In genomic region chr2:74307720-74308119, GRCh38 we compare ENCODE assay signal across 39 cellular contexts.
"Had no signal": no experiment of that assay in that cellular context is flagged by ENCODE, and none has a peak within 500 bp of the region (broad histone marks: within the 10 kb centered on the region; RNA-seq: fewer than 3 reads in every experiment).

No MANE protein-coding gene starts in this region.

- H3K36me3 Mint-ChIP-seq: activated naive CD4-positive, alpha-beta T cell treated with anti-CD3 and anti-CD28 coated beads, Interleukin-2, amount 10 ng/mL, durations not matched to agents 7 days and 5 days; activated naive CD4-positive, alpha-beta T cell treated with anti-CD3 and anti-CD28 coated beads, Interleukin-2, amount 50 U/mL, for 72 hours; activated naive CD8-positive, alpha-beta T cell treated with anti-CD3 and anti-CD28 coated beads for 36 hours; activated naive CD8-positive, alpha-beta T cell treated with anti-CD3 and anti-CD28 coated beads, Interleukin-2, amount 10 ng/mL, durations not matched to agents 7 days and 5 days had no signal

- H3K4me3 ChIP-seq: adrenal gland, ascending aorta, body of pancreas, breast epithelium, cardiac muscle cell had no signal

- H3K9me3 ChIP-seq: adrenal gland, ascending aorta, body of pancreas, breast epithelium had no signal

- H3K4me3 Mint-ChIP-seq: activated naive CD4-positive, alpha-beta T cell treated with anti-CD3 and anti-CD28 coated beads for 36 hours; activated naive CD4-positive, alpha-beta T cell treated with anti-CD3 and anti-CD28 coated beads, Interleukin-2, amount 10 ng/mL, durations not matched to agents 7 days and 5 days; activated naive CD4-positive, alpha-beta T cell treated with anti-CD3 and anti-CD28 coated beads, Interleukin-2, amount 50 U/mL, for 24 hours; activated naive CD8-positive, alpha-beta T cell; activated naive CD8-positive, alpha-beta T cell treated with anti-CD3 and anti-CD28 coated beads for 36 hours; activated naive CD8-positive, alpha-beta T cell treated with anti-CD3 and anti-CD28 coated beads, Interleukin-2, amount 10 ng/mL, durations not matched to agents 7 days and 5 days; activated naive CD8-positive, alpha-beta T cell treated with anti-CD3 and anti-CD28 coated beads, Interleukin-2, amount 50 U/mL, for 24 hours; activated T-cell treated with anti-CD3 and anti-CD28 coated beads, Interleukin-2, amount 50 U/mL, for 24 hours; activated T-cell treated with anti-CD3 and anti-CD28 coated beads, Interleukin-2, amount 50 U/mL, for 4 hours; activated T-helper 1 cell treated with anti-CD3 and anti-CD28 coated beads, Interleukin-12 subunit alpha, Interleukin-12 subunit beta, Interleukin-2, Interleukin-4 antibody, amounts not matched to agents 30 ng/mL and 10 ng/mL and 1 ng/mL, durations not matched to agents 14 hours and 24 hours and 36 hours; activated T-helper 17 cell treated with anti-CD3 and anti-CD28 coated beads, Interleukin-2, amount 50 U/mL, for 72 hours; brain; central memory CD8-positive, alpha-beta T cell had no signal

- H3K4me1 Mint-ChIP-seq: activated naive CD4-positive, alpha-beta T cell treated with anti-CD3 and anti-CD28 coated beads, Interleukin-2, amount 10 ng/mL, durations not matched to agents 7 days and 5 days; activated naive CD4-positive, alpha-beta T cell treated with anti-CD3 and anti-CD28 coated beads, Interleukin-2, amount 50 U/mL, for 24 hours; activated naive CD8-positive, alpha-beta T cell treated with anti-CD3 and anti-CD28 coated beads, Interleukin-2, amount 10 ng/mL, durations not matched to agents 7 days and 5 days; activated T-helper 17 cell treated with anti-CD3 and anti-CD28 coated beads, Interleukin-2, amount 50 U/mL, for 72 hours; brain; central memory CD8-positive, alpha-beta T cell had no signal

- ATAC-seq: activated naive CD4-positive, alpha-beta T cell treated with anti-CD3 and anti-CD28 coated beads, Interleukin-2, amount 50 U/mL, for 72 hours; activated naive CD8-positive, alpha-beta T cell treated with anti-CD3 and anti-CD28 coated beads, Interleukin-2, amount 50 U/mL, for 24 hours; activated T-cell treated with anti-CD3 and anti-CD28 coated beads, Interleukin-2, amount 50 U/mL, for 4 hours; activated T-helper 17 cell treated with anti-CD3 and anti-CD28 coated beads, Interleukin-2, amount 50 U/mL, for 72 hours; body of pancreas had no signal

- H3K27ac ChIP-seq: adrenal gland, ascending aorta, body of pancreas, brain microvascular endothelial cell, breast epithelium, cardiac muscle cell had no signal

- H3K27me3 Mint-ChIP-seq: activated naive CD4-positive, alpha-beta T cell treated with anti-CD3 and anti-CD28 coated beads, Interleukin-2, amount 10 ng/mL, durations not matched to agents 7 days and 5 days; activated naive CD4-positive, alpha-beta T cell treated with anti-CD3 and anti-CD28 coated beads, Interleukin-2, amount 50 U/mL, for 24 hours; activated naive CD8-positive, alpha-beta T cell; activated naive CD8-positive, alpha-beta T cell treated with anti-CD3 and anti-CD28 coated beads for 36 hours; activated naive CD8-positive, alpha-beta T cell treated with anti-CD3 and anti-CD28 coated beads, Interleukin-2, amount 10 ng/mL, durations not matched to agents 7 days and 5 days; activated naive CD8-positive, alpha-beta T cell treated with anti-CD3 and anti-CD28 coated beads, Interleukin-2, amount 50 U/mL, for 24 hours; activated T-cell treated with anti-CD3 and anti-CD28 coated beads, Interleukin-2, amount 50 U/mL, for 24 hours; activated T-helper 17 cell treated with anti-CD3 and anti-CD28 coated beads, Interleukin-2, amount 50 U/mL, for 72 hours; central memory CD8-positive, alpha-beta T cell had no signal

- H3K27ac Mint-ChIP-seq: activated naive CD4-positive, alpha-beta T cell treated with anti-CD3 and anti-CD28 coated beads for 36 hours; activated naive CD4-positive, alpha-beta T cell treated with anti-CD3 and anti-CD28 coated beads, Interleukin-2, amount 10 ng/mL, durations not matched to agents 7 days and 5 days; activated naive CD4-positive, alpha-beta T cell treated with anti-CD3 and anti-CD28 coated beads, Interleukin-2, amount 50 U/mL, for 24 hours; activated naive CD8-positive, alpha-beta T cell; activated naive CD8-positive, alpha-beta T cell treated with anti-CD3 and anti-CD28 coated beads for 36 hours; activated naive CD8-positive, alpha-beta T cell treated with anti-CD3 and anti-CD28 coated beads, Interleukin-2, amount 10 ng/mL, durations not matched to agents 7 days and 5 days; activated naive CD8-positive, alpha-beta T cell treated with anti-CD3 and anti-CD28 coated beads, Interleukin-2, amount 50 U/mL, for 24 hours; activated T-cell treated with anti-CD3 and anti-CD28 coated beads, Interleukin-2, amount 50 U/mL, for 24 hours; activated T-helper 1 cell treated with anti-CD3 and anti-CD28 coated beads, Interleukin-12 subunit alpha, Interleukin-12 subunit beta, Interleukin-2, Interleukin-4 antibody, amounts not matched to agents 30 ng/mL and 10 ng/mL and 1 ng/mL, durations not matched to agents 14 hours and 24 hours and 36 hours; activated T-helper 17 cell treated with anti-CD3 and anti-CD28 coated beads, Interleukin-2, amount 50 U/mL, for 72 hours; activated T-helper 2 cell treated with anti-CD3 and anti-CD28 coated beads, Interferon-gamma antibody, Interleukin-2, Interleukin-4, amounts not matched to agents 10 μg/mL and 5 μg/mL and 100 μg/mL, durations not matched to agents 14 hours and 24 hours and 36 hours; brain had no signal

- H3K36me3 ChIP-seq: adrenal gland, ascending aorta, brain microvascular endothelial cell, breast epithelium, cardiac muscle cell had no signal

- H3K4me1 ChIP-seq: adrenal gland, ascending aorta, body of pancreas, breast epithelium had no signal

- H3K27me3 ChIP-seq: adrenal gland, ascending aorta, body of pancreas, brain microvascular endothelial cell, breast epithelium, cardiac muscle cell had no signal

- FAIRE-seq: astrocyte, bronchial epithelial cell had no signal

- H3K9me3 Mint-ChIP-seq: activated naive CD4-positive, alpha-beta T cell treated with anti-CD3 and anti-CD28 coated beads for 36 hours; activated naive CD4-positive, alpha-beta T cell treated with anti-CD3 and anti-CD28 coated beads, Interleukin-2, amount 10 ng/mL, durations not matched to agents 7 days and 5 days; activated naive CD4-positive, alpha-beta T cell treated with anti-CD3 and anti-CD28 coated beads, Interleukin-2, amount 50 U/mL, for 24 hours; activated naive CD4-positive, alpha-beta T cell treated with anti-CD3 and anti-CD28 coated beads, Interleukin-2, amount 50 U/mL, for 72 hours; activated naive CD8-positive, alpha-beta T cell treated with anti-CD3 and anti-CD28 coated beads for 36 hours; activated naive CD8-positive, alpha-beta T cell treated with anti-CD3 and anti-CD28 coated beads, Interleukin-2, amount 50 U/mL, for 24 hours; activated T-cell treated with anti-CD3 and anti-CD28 coated beads, Interleukin-2, amount 50 U/mL, for 24 hours; activated T-cell treated with anti-CD3 and anti-CD28 coated beads, Interleukin-2, amount 50 U/mL, for 4 hours; activated T-helper 1 cell treated with anti-CD3 and anti-CD28 coated beads, Interleukin-12 subunit alpha, Interleukin-12 subunit beta, Interleukin-2, Interleukin-4 antibody, amounts not matched to agents 30 ng/mL and 10 ng/mL and 1 ng/mL, durations not matched to agents 14 hours and 24 hours and 36 hours; activated T-helper 17 cell treated with anti-CD3 and anti-CD28 coated beads, Interleukin-2, amount 50 U/mL, for 72 hours; activated T-helper 2 cell treated with anti-CD3 and anti-CD28 coated beads, Interferon-gamma antibody, Interleukin-2, Interleukin-4, amounts not matched to agents 10 μg/mL and 5 μg/mL and 100 μg/mL, durations not matched to agents 14 hours and 24 hours and 36 hours; central memory CD8-positive, alpha-beta T cell had no signal

- DNase-seq: activated effector memory CD4-positive, alpha-beta T cell treated with anti-CD3 and anti-CD28 coated beads, Interleukin-2, amount 50 U/mL, for 16 hours; activated effector memory CD4-positive, alpha-beta T cell treated with Interleukin-2 at 50 U/mL for 16 hours; activated gamma-delta T cell; activated gamma-delta T cell treated with Interleukin-2 at 50 U/mL for 16 hours; activated naive CD4-positive, alpha-beta T cell; activated naive CD4-positive, alpha-beta T cell treated with anti-CD3 and anti-CD28 coated beads for 36 hours; activated naive CD4-positive, alpha-beta T cell treated with anti-CD3 and anti-CD28 coated beads, Interleukin-2, amount 10 ng/mL, durations not matched to agents 7 days and 5 days; activated naive CD4-positive, alpha-beta T cell treated with anti-CD3 and anti-CD28 coated beads, Interleukin-2, amount 50 U/mL, for 16 hours; activated naive CD4-positive, alpha-beta T cell treated with Interleukin-2 at 50 U/mL for 16 hours; activated naive CD8-positive, alpha-beta T cell treated with anti-CD3 and anti-CD28 coated beads for 36 hours; activated naive CD8-positive, alpha-beta T cell treated with anti-CD3 and anti-CD28 coated beads, Interleukin-2, amount 10 ng/mL, durations not matched to agents 7 days and 5 days; activated naive CD8-positive, alpha-beta T cell treated with anti-CD3 and anti-CD28 coated beads, Interleukin-2, amount 50 U/mL, for 24 hours; activated T-cell treated with anti-CD3 and anti-CD28 coated beads for 4 hours; activated T-cell treated with anti-CD3 and anti-CD28 coated beads, Interleukin-2, amount 50 U/mL, for 1 hour; activated T-cell treated with anti-CD3 and anti-CD28 coated beads, Interleukin-2, amount 50 U/mL, for 24 hours; activated T-cell treated with anti-CD3 and anti-CD28 coated beads, Interleukin-2, amount 50 U/mL, for 4 hours; adrenal gland; amniotic stem cell; amygdala; anterior cingulate cortex; aorta; body of pancreas; brain microvascular endothelial cell; caudate nucleus; central memory CD4-positive, alpha-beta T cell; cerebellar nuclear complex had no signal
